ENCODE assay signal across 21 cellular contexts in genomic region chr1:228957535-228957934, GRCh38.
DNase-seq lines count a peak whose midpoint lies in the region; ATAC-seq and TF ChIP-seq lines count a peak whose summit lies in the region.
"Had no signal": no experiment of that assay in that cellular context is flagged by ENCODE, and none has a peak within 500 bp of the region (broad histone marks: within the 10 kb centered on the region; RNA-seq: fewer than 3 reads in every experiment).

No MANE protein-coding gene starts in this region.

- H3K4me2 ChIP-seq in H9 (ENCODE audit: insufficient read depth, insufficient read length, low read length), result no peak overlapping the region

- CTCF ChIA-PET in activated CD8-positive, alpha-beta T cell treated with anti-CD3 and anti-CD28 coated beads for 36 hours (lab: Charles Lee), result no interaction called here

- no peaks in the 10 kb centered on the region for H3K36me3 ChIP-seq in endodermal cell (ENCODE audit: control insufficient read depth, insufficient read depth, low read length)
- no peaks in the 10 kb centered on the region for H3K36me3 ChIP-seq in psoas muscle (ENCODE audit: insufficient read depth in 1 of 2, low read depth in 1 of 2)
- H3K36me3 ChIP-seq: BE2C, HAP-1 had no signal

- no peaks in the 10 kb centered on the region for H3K23me2 ChIP-seq in H9 (ENCODE audit: insufficient read length, low read depth, low read length, poor library complexity, severe bottlenecking)

- H4K91ac ChIP-seq in H9 (ENCODE audit: insufficient read length, low read depth, low read length), result no peak overlapping the region

- H3K27me3 Mint-ChIP-seq in H9 (ENCODE audit: low read depth) (peaks cover 6% of the 10 kb centered on the region; the same call in 1 of the 2 replicates), endodermal cell (ENCODE audit: insufficient read depth) (no peaks in the 10 kb centered on the region)
- H3K27me3 Mint-ChIP-seq in activated CD8-positive, alpha-beta T cell treated with anti-CD3 and anti-CD28 coated beads for 36 hours, result no peaks in the 10 kb centered on the region

- H3K23ac ChIP-seq in H9 (ENCODE audit: insufficient read length, low read depth, low read length), result no peak overlapping the region

- no peaks in the 10 kb centered on the region for H4K20me1 ChIP-seq in H9 (ENCODE audit: control insufficient read depth, insufficient read depth, insufficient read length)

- no peaks in the 10 kb centered on the region for H3K79me2 ChIP-seq in H9 (ENCODE audit: insufficient read depth, low read length)

- no peak overlapping the region for H2BK15ac ChIP-seq in H9 (ENCODE audit: low read depth, low read length)

- TF ChIP-seq CTCF in H9 (conservative IDR thresholded peaks at IDR 0.05), result no peak
- TF ChIP-seq CTCF in endodermal cell (conservative IDR thresholded peaks at IDR 0.05), result no peak
- no peak for TF ChIP-seq CTCF in psoas muscle (IDR thresholded peaks at IDR 0.05)
- no peak for TF ChIP-seq CTCF in activated CD8-positive, alpha-beta T cell treated with anti-CD3 and anti-CD28 coated beads for 36 hours (IDR thresholded peaks at IDR 0.05)

- POLR2A ChIA-PET in activated CD8-positive, alpha-beta T cell treated with anti-CD3 and anti-CD28 coated beads for 36 hours (lab: Charles Lee), result no interaction called here

- ATAC-seq in psoas muscle (peak; percentile 84 to 98 (median 95)), HG02870 (IDR thresholded peaks at IDR 0.05; ENCODE audit: unreplicated experiment) (no peak), HG03108 (IDR thresholded peaks at IDR 0.05; ENCODE audit: unreplicated experiment) (no peak)
- no peak for ATAC-seq in activated CD8-positive, alpha-beta T cell treated with anti-CD3 and anti-CD28 coated beads for 36 hours
- ATAC-seq: Panc1, SK-N-SH treated with all-trans-retinoic acid at 6 μM for 48 hours had no signal

- H4K8ac ChIP-seq in H9 (replicated peaks; ENCODE audit: insufficient read length, low read depth, low read length), result no peak overlapping the region

- no peak overlapping the region for H3K4ac ChIP-seq in H9 (ENCODE audit: low read depth, low read length)

- H3K27ac Mint-ChIP-seq in H9, result no peak overlapping the region
- no peak overlapping the region for H3K27ac Mint-ChIP-seq in endodermal cell
- no peak overlapping the region for H3K27ac Mint-ChIP-seq in activated CD8-positive, alpha-beta T cell treated with anti-CD3 and anti-CD28 coated beads for 36 hours

- DNase-seq in H9 (peak; percentile 10), NCI-H2196 (lab: John Stamatoyannopoulos, UW; ENCODE audit: unreplicated experiment) (peak; percentile 14), endodermal cell (peak; percentile 30), psoas muscle (no peak), cardiac septum (ENCODE audit: low spot score) (no peak)
- no peak for DNase-seq in activated CD8-positive, alpha-beta T cell treated with anti-CD3 and anti-CD28 coated beads for 36 hours
- DNase-seq: BE2C, DMS 273 treated with DMSO at 0.1 percent for 48 hours, DMS79 treated with DMSO at 0.1 percent for 48 hours, GM23248, KG1, NCI-H1092 treated with DMSO at 0.1 percent for 48 hours, NCI-H146, NCI-H2029, NCI-H510A treated with DMSO at 0.1 percent for 48 hours, NCI-H748 treated with DMSO at 0.1 percent for 48 hours had no signal

- no peak overlapping the region for H2AFZ ChIP-seq in H9 (ENCODE audit: low read length)
- H2AFZ ChIP-seq: GM23248 had no signal

- H2BK5ac ChIP-seq in H9 (ENCODE audit: insufficient read length, low read length), result no peak overlapping the region

- H2BK12ac ChIP-seq in H9 (ENCODE audit: insufficient read length, low read depth, low read length), result no peak overlapping the region

- no peak overlapping the region for H3K27ac ChIP-seq in H9 (ENCODE audit: insufficient read length, low read depth, low read length)
- H3K27ac ChIP-seq in endodermal cell (ENCODE audit: low read depth, low read length), result no peak overlapping the region
- peak overlapping the region; percentile 69 for H3K27ac ChIP-seq in psoas muscle
- H3K27ac ChIP-seq: GM23248 had no signal

- no peak overlapping the region for H2AK5ac ChIP-seq in H9 (ENCODE audit: insufficient read length, low read length)

- no peak overlapping the region for H3K56ac ChIP-seq in H9 (ENCODE audit: insufficient read length, low read depth, low read length)

- no peak overlapping the region for H3K14ac ChIP-seq in H9 (ENCODE audit: insufficient read depth, low read length)

- no peak overlapping the region for H2BK20ac ChIP-seq in H9 (ENCODE audit: low read depth, low read length, poor library complexity, severe bottlenecking)

- H3K27me3 ChIP-seq in H9 (ENCODE audit: insufficient read depth, low read length) (no peaks in the 10 kb centered on the region), endodermal cell (ENCODE audit: control insufficient read depth, insufficient read depth, low read length, poor library complexity, severe bottlenecking) (no peaks in the 10 kb centered on the region), psoas muscle (ENCODE audit: insufficient read depth in 3 of 3, low read length in 2 of 3) (no peaks in the 10 kb centered on the region)
- H3K27me3 ChIP-seq: BE2C had no signal

- no peak overlapping the region for H2BK120ac ChIP-seq in H9 (ENCODE audit: low read depth, low read length, poor library complexity, severe bottlenecking)

- H3K4me1 ChIP-seq in H9 (ENCODE audit: insufficient read depth, low read length) (no peaks in the 10 kb centered on the region), endodermal cell (ENCODE audit: control insufficient read depth, insufficient read depth, low read length) (peaks cover 12% of the 10 kb centered on the region), psoas muscle (peaks cover 16% of the 10 kb centered on the region)
- H3K4me1 ChIP-seq: BE2C, HAP-1 had no signal

- no CpG with 5 or more reads among the region's 6 CpGs for WGBS in H9 (ENCODE audit: extremely low coverage, insufficient read length, low lambda C conversion rate)
- 92 to 96% methylated on average over 5 to 6 of the region's 6 CpGs for WGBS in endodermal cell (ENCODE audit: insufficient coverage in 1 of 2, insufficient read length in 1 of 2), 2 experiments
- WGBS in psoas muscle, 3 donors, result 24 to 32% (median 32%) methylated on average over 6 of the region's 6 CpGs

- intact Hi-C loops in psoas muscle (cut with DNase I), result no loop called here
- intact Hi-C loops in cardiac septum (cut with DNase I), result no loop called here
- intact Hi-C loops in activated CD8-positive, alpha-beta T cell treated with anti-CD3 and anti-CD28 coated beads for 36 hours (cut with micrococcal nuclease), result no loop called here

- H3K4me1 Mint-ChIP-seq in H9 (peaks cover 21 to 24% of the 10 kb centered on the region in 2 experiments), endodermal cell (peaks cover 35% of the 10 kb centered on the region)
- no peaks in the 10 kb centered on the region for H3K4me1 Mint-ChIP-seq in activated CD8-positive, alpha-beta T cell treated with anti-CD3 and anti-CD28 coated beads for 36 hours (ENCODE audit: low read depth)

- H3K9me3 ChIP-seq in H9 (ENCODE audit: control insufficient read depth, low read depth, low read length) (no peaks in the 10 kb centered on the region), endodermal cell (ENCODE audit: control insufficient read depth, low read length) (peaks cover 20% of the 10 kb centered on the region), psoas muscle (no peaks in the 10 kb centered on the region)
- H3K9me3 ChIP-seq: BE2C, HAP-1 had no signal

- H3K4me3 ChIP-seq in endodermal cell (ENCODE audit: low read length), result peak overlapping the region; percentile 32
- H3K4me3 ChIP-seq in psoas muscle, result no peak overlapping the region
- H3K4me3 ChIP-seq: GM23248, HAP-1 had no signal

- H3K18ac ChIP-seq in H9 (ENCODE audit: insufficient read length, low read depth, low read length), result no peak overlapping the region

- peaks cover 6 to 10% of the 10 kb centered on the region in 2 experiments for H3K9me3 Mint-ChIP-seq in H9
- H3K9me3 Mint-ChIP-seq in endodermal cell, result peaks cover 10% of the 10 kb centered on the region
- no peaks in the 10 kb centered on the region for H3K9me3 Mint-ChIP-seq in activated CD8-positive, alpha-beta T cell treated with anti-CD3 and anti-CD28 coated beads for 36 hours

- H3K79me1 ChIP-seq in H9 (ENCODE audit: insufficient read depth, low read depth, low read length, poor library complexity, severe bottlenecking), result no peaks in the 10 kb centered on the region

- H3K4me3 Mint-ChIP-seq in H9 (no peak overlapping the region), endodermal cell (no peak overlapping the region)
- no peak overlapping the region for H3K4me3 Mint-ChIP-seq in activated CD8-positive, alpha-beta T cell treated with anti-CD3 and anti-CD28 coated beads for 36 hours

- H3T11ph ChIP-seq in H9 (ENCODE audit: low read length), result no peak overlapping the region

- H3K9ac ChIP-seq in H9 (ENCODE audit: extremely low read depth, insufficient read length, low read length) (no peak overlapping the region), endodermal cell (ENCODE audit: extremely low read depth, low read length, poor library complexity, severe bottlenecking) (no peak overlapping the region)
- H3K9ac ChIP-seq: GM23248 had no signal

- H3K36me3 Mint-ChIP-seq in H9 (ENCODE audit: insufficient read depth in 1 of 3, low read depth in 3 of 3), result peaks cover 0 to 7% (median 1%) of the 10 kb centered on the region in 3 experiments; a peak in 3 of 7 replicates
- no peaks in the 10 kb centered on the region for H3K36me3 Mint-ChIP-seq in endodermal cell (ENCODE audit: low read depth)
- no peaks in the 10 kb centered on the region for H3K36me3 Mint-ChIP-seq in activated CD8-positive, alpha-beta T cell treated with anti-CD3 and anti-CD28 coated beads for 36 hours (ENCODE audit: low read depth)

- no peak overlapping the region for H4K5ac ChIP-seq in H9 (ENCODE audit: insufficient read length, low read depth, low read length)

Comparison
In these comparisons a context has a peak if more than half of its experiments do, and no peak if none do; other contexts are left out.
1. DNase-seq: peak in H9 (single experiment), NCI-H2196 (single experiment) and endodermal cell (single experiment); none in psoas muscle (0 of 2), cardiac septum (single experiment) and activated CD8-positive, alpha-beta T cell treated with anti-CD3 and anti-CD28 coated beads for 36 hours (single experiment).
2. ATAC-seq: peak in psoas muscle (4 of 4); none in activated CD8-positive, alpha-beta T cell treated with anti-CD3 and anti-CD28 coated beads for 36 hours (single experiment), HG02870 (single experiment) and HG03108 (single experiment).